ENCODE assay signal across 8 cellular contexts in genomic region chrX:41333994-41334865, GRCh38. TPM values are rescaled to one million over a fixed set of nuclear protein-coding genes. Genes with fewer than 3 reads are reported as not detected.
DNase-seq lines count a peak whose midpoint lies in the region; ATAC-seq and TF ChIP-seq lines count a peak whose summit lies in the region.

TSS of gene DDX3X (plus strand) at chrX:41334162. CDS start at chrX:41334253, 91 bp downstream.

- TF ChIP-seq POLR2A in GM10847 (IDR thresholded peaks at IDR 0.05; ENCODE audit: extremely low read depth, insufficient read length) (peak; percentile 100), NB4 (IDR thresholded peaks at IDR 0.05; ENCODE audit: extremely low read depth, insufficient read length) (peak; percentile 98)

- peaks cover 38 to 92% (median 57%) of the 10 kb centered on the region in 3 donors for H3K4me1 Mint-ChIP-seq in T-cell

- H3K36me3 Mint-ChIP-seq in T-cell = peaks cover 11% of the 10 kb centered on the region

- peak; percentile 50 for DNase-seq in HFF-Myc (ENCODE audit: extremely low read depth, low read depth)
- DNase-seq in NB4 (ENCODE audit: low read depth) = peak; percentile 85
- peak; percentile 63 to 91 (median 79) for DNase-seq in T-cell
- peak; percentile 78 for DNase-seq in amniotic epithelial cell (ENCODE audit: low read depth)
- peak; percentile 93 for DNase-seq in left cardiac atrium
- DNase-seq in psoas muscle = peak; percentile 93 to 97

- ATAC-seq in T-cell (replicated peaks in 1 of 4) (peak; percentile 63 to 68 (median 64)), left cardiac atrium (peak; percentile 87), psoas muscle (peak; percentile 86 to 87 (median 86))

- H3K27me3 Mint-ChIP-seq in T-cell = no peaks in the 10 kb centered on the region

- POLR2A ChIA-PET in T-cell (lab: Charles Lee) = interaction anchor here (0.5 to 1.0 kb wide), 5 partner anchors 8 to 109 kb away, joined by 3 to 9 read pairs (median 4); no protein-coding TSS in a partner anchor

- 0 to 1% (median 1%) methylated on average over 26 to 83 of the region's 83 CpGs for WGBS in psoas muscle, 3 donors
- under 1% methylated on average over 83 of the region's 83 CpGs for WGBS in urinary bladder

- H3K27me3 ChIP-seq in psoas muscle (ENCODE audit: insufficient read depth in 3 of 3, low read length in 2 of 3) = no peaks in the 10 kb centered on the region

- intact Hi-C loops in left cardiac atrium (cut with DNase I) (loop anchor here in 1 of 2 donors (10.0 kb wide), 1 partner anchor 111 kb away; the partner anchor contains the start of gene NYX), psoas muscle (cut with DNase I) (loop anchor here in 1 of 2 donors (10.0 kb wide), 1 partner anchor 111 kb away; the partner anchor contains the start of gene NYX)

- peaks cover 28% of the 10 kb centered on the region for H3K4me1 ChIP-seq in psoas muscle
- H3K4me1 ChIP-seq in urinary bladder (ENCODE audit: insufficient read depth) = no peaks in the 10 kb centered on the region

- H3K27ac Mint-ChIP-seq in T-cell = peak within 1 kb of the TSS; percentile 100

- H3K27ac ChIP-seq in psoas muscle (peak within 1 kb of the TSS; percentile 100), urinary bladder (ENCODE audit: low read depth) (peak within 1 kb of the TSS; percentile 100)

- CTCF ChIA-PET in T-cell (lab: Charles Lee) = interaction anchor here in 1 of 2 donors (0.7 kb wide), 1 partner anchor 625 kb away, joined by 3 read pairs; no protein-coding TSS in a partner anchor

- peak within 1 kb of the TSS; percentile 94 to 97 (median 96) for H3K4me3 Mint-ChIP-seq in T-cell

- no peaks in the 10 kb centered on the region for H3K9me3 ChIP-seq in psoas muscle

- peak within 1 kb of the TSS; percentile 91 for H3K4me3 ChIP-seq in HFF-Myc (replicated peaks; ENCODE audit: low read depth, low read length)
- peak within 1 kb of the TSS; percentile 90 for H3K4me3 ChIP-seq in NB4 (ENCODE audit: low read depth, low read length)
- H3K4me3 ChIP-seq in psoas muscle = peak within 1 kb of the TSS; percentile 99
- H3K4me3 ChIP-seq in urinary bladder (ENCODE audit: low read depth, low read length) = peak within 1 kb of the TSS; percentile 85

- H3K36me3 ChIP-seq in psoas muscle (ENCODE audit: insufficient read depth in 1 of 2, low read depth in 1 of 2) = peaks cover 0 to 20% of the 10 kb centered on the region in 2 donors
- H3K36me3 ChIP-seq in urinary bladder (ENCODE audit: insufficient read depth) = no peaks in the 10 kb centered on the region

- TF ChIP-seq CTCF in HFF-Myc (IDR thresholded peaks at IDR 0.05; ENCODE audit: low read depth, low read length, missing control alignments) (no peak), NB4 (IDR thresholded peaks at IDR 0.05; ENCODE audit: low read depth, low read length) (no peak), psoas muscle (IDR thresholded peaks at IDR 0.05) (peak; percentile 36)

- H3K9me3 Mint-ChIP-seq in T-cell = no peaks in the 10 kb centered on the region

RNA-seq across cellular contexts. Expression of gene DDX3X, which starts in this region (rescaled TPM):
- 1,000 to 10,000 TPM in 1 of 5 donors, 100 to 1,000 TPM in 4; 253 to 1,077 (median 367) TPM for total RNA-seq in T-cell
- total RNA-seq in left cardiac atrium = 100 to 1,000 TPM; 137 to 301 TPM
- total RNA-seq in psoas muscle = 100 to 1,000 TPM; 153 to 408 (median 295) TPM
- 100 to 1,000 TPM in 2 of 3 donors, 10 to 100 TPM in 1; 83.1 to 256 (median 102) TPM for polyA plus RNA-seq in psoas muscle
- 261 TPM for total RNA-seq in urinary bladder
- 124 TPM for polyA plus RNA-seq in urinary bladder

Comparison
In these comparisons a context has a peak if more than half of its experiments do, and no peak if none do; other contexts are left out.
1. Peak in every context shown above with its lines: DNase-seq, ATAC-seq, H3K4me3 ChIP-seq and H3K27ac ChIP-seq.